In genomic region chr18:55508637-55509036, GRCh38 we compare ENCODE assay signal across 18 cellular contexts.
DNase-seq lines count a peak whose midpoint lies in the region; ATAC-seq and TF ChIP-seq lines count a peak whose summit lies in the region.
"Had no signal": no experiment of that assay in that cellular context is flagged by ENCODE, and none has a peak within 500 bp of the region (broad histone marks: within the 10 kb centered on the region; RNA-seq: fewer than 3 reads in every experiment).

No MANE protein-coding gene starts in this region.

- intact Hi-C loops in left ventricle myocardium inferior (cut with micrococcal nuclease) (loop anchor here (10.0 kb wide), 2 partner anchors 84 to 194 kb away; no protein-coding TSS in a partner anchor), left ventricle myocardium superior (cut with micrococcal nuclease) (no loop called here), vagina (cut with DNase I) (no loop called here)

- no peak for TF ChIP-seq POLR2A in vagina (IDR thresholded peaks at IDR 0.05)

- no peak for DNase-seq in left ventricle myocardium inferior
- no peak for DNase-seq in left ventricle myocardium superior
- no peak for DNase-seq in osteoblast (ENCODE audit: insufficient read length, low spot score, missing footprints)
- DNase-seq in vagina (ENCODE audit: extremely low spot score in 2 of 2): no peak
- no peak for DNase-seq in 8988T
- no peak for DNase-seq in foreskin melanocyte
- no peak for DNase-seq in activated naive CD8-positive, alpha-beta T cell treated with anti-CD3 and anti-CD28 coated beads, Interleukin-2, amount 50 U/mL, for 24 hours
- DNase-seq: ACHN; CD4-positive, alpha-beta memory T cell; DND-41; NCI-H1694 treated with DMSO at 0.1 percent for 48 hours; NK-92 treated with Interleukin-12 subunit alpha and Interleukin-12 subunit beta, amount 100 ng/mL, for 24 hours; SHP77; thyroid gland had no signal

- H3K79me2 ChIP-seq in osteoblast (ENCODE audit: insufficient read depth, low read length): peaks cover 48% of the 10 kb centered on the region

- no peak overlapping the region for H3K9ac ChIP-seq in endocrine pancreas (ENCODE audit: control insufficient read depth, insufficient read depth, low read length)

- H3K4me2 ChIP-seq in osteoblast (ENCODE audit: insufficient read depth, low read length): peak overlapping the region; percentile 85

- H4K20me1 ChIP-seq in osteoblast (ENCODE audit: insufficient read depth, low read length): no peaks in the 10 kb centered on the region

- ATAC-seq in left ventricle myocardium superior: no peak
- ATAC-seq in activated naive CD8-positive, alpha-beta T cell treated with anti-CD3 and anti-CD28 coated beads, Interleukin-2, amount 50 U/mL, for 24 hours: no peak

- peaks cover 15% of the 10 kb centered on the region for H3K4me1 Mint-ChIP-seq in activated naive CD8-positive, alpha-beta T cell treated with anti-CD3 and anti-CD28 coated beads, Interleukin-2, amount 50 U/mL, for 24 hours
- H3K4me1 Mint-ChIP-seq: CD4-positive, alpha-beta memory T cell; central memory CD8-positive, alpha-beta T cell had no signal

- H3K27me3 ChIP-seq in left ventricle myocardium inferior (ENCODE audit: low read depth) (no peaks in the 10 kb centered on the region), endocrine pancreas (ENCODE audit: control insufficient read depth, insufficient read depth, low read length) (no peaks in the 10 kb centered on the region), osteoblast (ENCODE audit: insufficient read depth, low read length) (no peaks in the 10 kb centered on the region), vagina (no peaks in the 10 kb centered on the region)
- H3K27me3 ChIP-seq: thyroid gland had no signal

- H3K9me3 ChIP-seq in left ventricle myocardium inferior (replicated peaks): no peaks in the 10 kb centered on the region
- H3K9me3 ChIP-seq in endocrine pancreas (ENCODE audit: control insufficient read depth, low read length): no peaks in the 10 kb centered on the region
- no peaks in the 10 kb centered on the region for H3K9me3 ChIP-seq in osteoblast (ENCODE audit: low read depth, low read length)
- H3K9me3 ChIP-seq in vagina: no peaks in the 10 kb centered on the region
- H3K9me3 ChIP-seq: thyroid gland had no signal

- no peaks in the 10 kb centered on the region for H3K36me3 ChIP-seq in left ventricle myocardium inferior
- H3K36me3 ChIP-seq in endocrine pancreas (ENCODE audit: control insufficient read depth, insufficient read depth, low read length): no peaks in the 10 kb centered on the region
- no peaks in the 10 kb centered on the region for H3K36me3 ChIP-seq in osteoblast (ENCODE audit: insufficient read depth, low read length)
- no peaks in the 10 kb centered on the region for H3K36me3 ChIP-seq in vagina
- H3K36me3 ChIP-seq: thyroid gland had no signal

- TF ChIP-seq CTCF in left ventricle myocardium inferior (IDR thresholded peaks at IDR 0.05; ENCODE audit: borderline replicate concordance) (no peak), osteoblast (IDR thresholded peaks at IDR 0.05; ENCODE audit: extremely low read depth, low read depth, low read length) (no peak), vagina (IDR thresholded peaks at IDR 0.05) (no peak)

- H3K4me3 ChIP-seq in left ventricle myocardium inferior (peak overlapping the region; percentile 48), endocrine pancreas (ENCODE audit: control insufficient read depth, insufficient read depth, low read length) (peak overlapping the region; percentile 53), osteoblast (ENCODE audit: insufficient read depth, low read length) (no peak overlapping the region), vagina (no peak overlapping the region)
- H3K4me3 ChIP-seq: thyroid gland had no signal

- no peak overlapping the region for H3K4me3 Mint-ChIP-seq in activated naive CD8-positive, alpha-beta T cell treated with anti-CD3 and anti-CD28 coated beads, Interleukin-2, amount 50 U/mL, for 24 hours
- H3K4me3 Mint-ChIP-seq: activated T-helper 1 cell treated with anti-CD3 and anti-CD28 coated beads, Interleukin-12 subunit alpha, Interleukin-12 subunit beta, Interleukin-2, Interleukin-4 antibody, amounts not matched to agents 30 ng/mL and 10 ng/mL and 1 ng/mL, durations not matched to agents 14 hours and 24 hours and 36 hours; CD4-positive, alpha-beta memory T cell; central memory CD8-positive, alpha-beta T cell; T-helper 2 cell treated with Interferon-gamma antibody and Interleukin-4, amounts not matched to agents 5 μg/mL and 100 μg/mL, for 36 hours had no signal

- H3K27ac Mint-ChIP-seq in activated naive CD8-positive, alpha-beta T cell treated with anti-CD3 and anti-CD28 coated beads, Interleukin-2, amount 50 U/mL, for 24 hours: no peak overlapping the region
- H3K27ac Mint-ChIP-seq: activated T-helper 1 cell treated with anti-CD3 and anti-CD28 coated beads, Interleukin-12 subunit alpha, Interleukin-12 subunit beta, Interleukin-2, Interleukin-4 antibody, amounts not matched to agents 30 ng/mL and 10 ng/mL and 1 ng/mL, durations not matched to agents 14 hours and 24 hours and 36 hours; CD4-positive, alpha-beta memory T cell; T-helper 2 cell treated with Interferon-gamma antibody and Interleukin-4, amounts not matched to agents 5 μg/mL and 100 μg/mL, for 36 hours had no signal

- no peaks in the 10 kb centered on the region for H3K27me3 Mint-ChIP-seq in activated naive CD8-positive, alpha-beta T cell treated with anti-CD3 and anti-CD28 coated beads, Interleukin-2, amount 50 U/mL, for 24 hours
- H3K27me3 Mint-ChIP-seq: central memory CD8-positive, alpha-beta T cell had no signal

- no peaks in the 10 kb centered on the region for H3K9me3 Mint-ChIP-seq in activated naive CD8-positive, alpha-beta T cell treated with anti-CD3 and anti-CD28 coated beads, Interleukin-2, amount 50 U/mL, for 24 hours
- H3K9me3 Mint-ChIP-seq: activated T-helper 1 cell treated with anti-CD3 and anti-CD28 coated beads, Interleukin-12 subunit alpha, Interleukin-12 subunit beta, Interleukin-2, Interleukin-4 antibody, amounts not matched to agents 30 ng/mL and 10 ng/mL and 1 ng/mL, durations not matched to agents 14 hours and 24 hours and 36 hours; central memory CD8-positive, alpha-beta T cell; T-helper 2 cell treated with Interferon-gamma antibody and Interleukin-4, amounts not matched to agents 5 μg/mL and 100 μg/mL, for 36 hours had no signal

- H3K27ac ChIP-seq in left ventricle myocardium inferior (replicated peaks): peak overlapping the region; percentile 89
- peak overlapping the region; percentile 97 for H3K27ac ChIP-seq in osteoblast (ENCODE audit: low read depth, low read length)
- H3K27ac ChIP-seq in vagina: peak overlapping the region; percentile 24

- H2AFZ ChIP-seq in osteoblast (ENCODE audit: low read length): no peak overlapping the region

- H3K36me3 Mint-ChIP-seq in activated naive CD8-positive, alpha-beta T cell treated with anti-CD3 and anti-CD28 coated beads, Interleukin-2, amount 50 U/mL, for 24 hours (ENCODE audit: low read depth): no peaks in the 10 kb centered on the region
- H3K36me3 Mint-ChIP-seq: CD4-positive, alpha-beta memory T cell had no signal

- H3K4me1 ChIP-seq in left ventricle myocardium inferior (peaks cover 59% of the 10 kb centered on the region), endocrine pancreas (ENCODE audit: control insufficient read depth, insufficient read depth, low read length) (peaks cover 27% of the 10 kb centered on the region), osteoblast (ENCODE audit: insufficient read depth, low read length) (peaks cover 42% of the 10 kb centered on the region), vagina (peaks cover 12% of the 10 kb centered on the region)

Comparison
In these comparisons a context has a peak if more than half of its experiments do, and no peak if none do; other contexts are left out.
1. H3K27ac ChIP-seq: peak in every context shown above with its lines; median percentile 97 in osteoblast; 89 in left ventricle myocardium inferior; 24 in vagina.
2. H3K4me3 ChIP-seq: peak in left ventricle myocardium inferior (single experiment) and endocrine pancreas (single experiment); none in osteoblast (single experiment) and vagina (0 of 2).